ENCODE assay signal across 7 cellular contexts in the genomic region with DNA sequence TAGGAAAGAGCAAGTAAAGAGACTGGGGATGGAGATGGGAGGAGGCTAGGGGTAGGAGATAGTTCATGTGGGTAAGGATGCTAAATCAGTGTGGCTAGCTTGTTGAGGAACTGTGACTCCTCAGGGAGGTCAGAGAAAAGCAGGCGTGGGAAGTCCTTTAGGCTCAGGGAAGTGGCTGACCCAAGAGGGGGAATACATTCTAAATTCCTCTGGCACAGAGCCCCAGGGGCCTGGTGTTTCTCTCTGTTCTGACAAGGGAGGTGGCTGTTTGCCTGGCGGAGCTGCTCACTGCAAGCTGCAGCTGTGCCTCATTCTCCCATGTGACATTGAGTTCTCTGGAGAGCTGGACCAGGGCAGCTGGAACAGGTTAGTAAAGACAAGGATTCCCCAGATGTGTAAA.
DNase-seq lines count a peak whose midpoint lies in the region; ATAC-seq and TF ChIP-seq lines count a peak whose summit lies in the region.

No MANE protein-coding gene starts in this region.

- ATAC-seq in GM21423 (IDR thresholded peaks at IDR 0.05; ENCODE audit: unreplicated experiment) = no peak
- no peak for ATAC-seq in GM19328 (IDR thresholded peaks at IDR 0.05; ENCODE audit: unreplicated experiment)

- H3K4me3 ChIP-seq in adrenal gland (no peak overlapping the region), stomach (no peak overlapping the region)

- H3K27ac ChIP-seq in adrenal gland (peak overlapping the region in 2 of 5 donors; percentile 15 to 43), stomach (peak overlapping the region in 4 of 5 donors; percentile 52 to 78 (median 66))

- H3K4me1 ChIP-seq in adrenal gland (replicated peaks in 1 of 2) = peaks cover 0 to 6% of the 10 kb centered on the region in 2 donors
- peaks cover 9 to 32% (median 23%) of the 10 kb centered on the region in 4 donors for H3K4me1 ChIP-seq in stomach

- WGBS in adrenal gland, 4 donors = 50 to 69% (median 61%) methylated on average over 1 to 2 of the region's 2 CpGs
- 46 to 69% (median 51%) methylated on average over 2 of the region's 2 CpGs for WGBS in stomach, 5 donors

- DNase-seq in HT1080 (ENCODE audit: low read depth) = peak; percentile 38
- DNase-seq in adrenal gland = peak; percentile 34 to 85 (median 65)
- peak; percentile 80 for DNase-seq in iris pigment epithelial cell (ENCODE audit: low read depth)
- peak; percentile 58 for DNase-seq in stomach
- DNase-seq in GM13977 (ENCODE audit: low spot score) = no peak

- intact Hi-C loops in adrenal gland (cut with DNase I) = no loop called here
- intact Hi-C loops in stomach (cut with DNase I; ENCODE audit: low total_unique reads) = no loop called here

- TF ChIP-seq CTCF in adrenal gland (IDR thresholded peaks at IDR 0.05) = no peak
- TF ChIP-seq CTCF in stomach (IDR thresholded peaks at IDR 0.05) = no peak
- TF ChIP-seq CTCF in GM13977 (IDR thresholded peaks at IDR 0.05; ENCODE audit: extremely low read depth, insufficient read depth, missing control alignments) = no peak

- no peak for TF ChIP-seq POLR2A in adrenal gland (IDR thresholded peaks at IDR 0.05)
- TF ChIP-seq POLR2A in stomach (IDR thresholded peaks at IDR 0.05) = no peak

- peak; percentile 8 for TF ChIP-seq EP300 in stomach (IDR thresholded peaks at IDR 0.05)

- H3K27me3 ChIP-seq in adrenal gland (no peaks in the 10 kb centered on the region), stomach (no peaks in the 10 kb centered on the region)

- H3K36me3 ChIP-seq in adrenal gland (replicated peaks in 1 of 2) = no peaks in the 10 kb centered on the region
- H3K36me3 ChIP-seq in stomach = no peaks in the 10 kb centered on the region

- in situ Hi-C loops in GM13977 (cut with MboI; ENCODE audit: low pct_unique_long_range_greater_than_20kb, low sequenced_read_pairs, unreplicated experiment) = no loop called here

- H3K9me3 ChIP-seq in adrenal gland (replicated peaks in 1 of 3) = no peaks in the 10 kb centered on the region
- H3K9me3 ChIP-seq in stomach = no peaks in the 10 kb centered on the region
